11 cellular contexts compared by ENCODE assay signal in the genomic region with DNA sequence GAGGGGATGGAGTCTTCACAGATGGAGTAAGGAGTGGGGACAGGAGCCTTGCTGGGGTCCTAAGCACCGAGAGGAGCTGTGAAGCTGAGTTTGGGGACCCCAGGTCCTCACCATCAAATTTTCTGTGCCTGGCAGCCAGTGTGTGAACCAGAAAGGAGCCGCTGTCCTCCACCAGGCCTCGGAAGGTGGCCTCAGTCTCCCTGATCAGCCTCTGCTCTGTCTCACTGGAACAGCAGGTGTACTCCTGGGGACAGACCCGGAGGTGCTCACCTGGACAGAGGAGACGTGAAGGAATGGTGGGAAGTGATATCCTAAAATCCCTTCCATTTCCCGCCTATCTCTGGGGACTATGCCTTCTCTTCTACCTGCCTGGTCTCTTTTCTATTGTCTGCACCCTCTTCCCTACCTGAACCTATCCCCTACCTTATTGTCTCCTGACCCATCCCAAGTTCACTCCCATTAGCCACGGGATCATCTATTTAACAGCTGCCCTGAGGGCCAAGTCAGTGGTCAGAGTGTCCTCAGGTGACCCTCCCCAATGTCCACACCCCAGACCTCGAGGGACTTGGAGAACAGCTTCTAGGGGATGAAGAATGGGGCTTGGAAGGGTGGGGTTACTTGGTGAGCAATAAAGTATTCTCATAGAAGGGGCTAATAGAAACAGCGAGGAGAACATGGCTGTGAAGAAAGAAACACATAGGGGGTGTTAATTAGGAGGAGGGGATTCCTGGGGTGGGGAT. TPM values are rescaled to one million over a fixed set of nuclear protein-coding genes. Genes with fewer than 3 reads are reported as not detected.
DNase-seq lines count a peak whose midpoint lies in the region; ATAC-seq, FAIRE-seq and TF ChIP-seq lines count a peak whose summit lies in the region.
"Had no signal": no experiment of that assay in that cellular context is flagged by ENCODE, and none has a peak within 500 bp of the region (broad histone marks: within the 10 kb centered on the region; RNA-seq: fewer than 3 reads in every experiment).

No MANE protein-coding gene starts in this region.

- H3K9ac ChIP-seq in SK-N-MC (ENCODE audit: insufficient read length), result peak overlapping the region; percentile 92

- no peak overlapping the region for H3K27ac ChIP-seq in SK-N-MC
- H3K27ac ChIP-seq in spleen, result peak overlapping the region in 1 of 8 donors; percentile 65

- H3K9me3 Mint-ChIP-seq in activated CD4-positive, alpha-beta T cell treated with anti-CD3 and anti-CD28 coated beads, Interleukin-2, amount 10 ng/mL, durations not matched to agents 7 days and 5 days, result peaks cover 5% of the 10 kb centered on the region

- 73 to 80% (median 77%) methylated on average over 9 of the region's 9 CpGs for WGBS in spleen, 5 donors

- POLR2A ChIA-PET in activated CD4-positive, alpha-beta T cell treated with anti-CD3 and anti-CD28 coated beads, Interleukin-2, amount 10 ng/mL, durations not matched to agents 7 days and 5 days (lab: Charles Lee), result interaction anchor here (1.0 kb wide), 1 partner anchor 223 kb away, joined by 7 read pairs; no protein-coding TSS in a partner anchor

- peaks cover 0 to 27% (median 8%) of the 10 kb centered on the region in 7 donors for H3K27me3 ChIP-seq in spleen (replicated peaks in 1 of 7)
- H3K27me3 ChIP-seq: Peyer's patch had no signal

- H3K4me1 Mint-ChIP-seq in activated CD4-positive, alpha-beta T cell treated with anti-CD3 and anti-CD28 coated beads, Interleukin-2, amount 10 ng/mL, durations not matched to agents 7 days and 5 days, result peaks cover 63% of the 10 kb centered on the region

- H3K4me3 Mint-ChIP-seq in activated CD4-positive, alpha-beta T cell treated with anti-CD3 and anti-CD28 coated beads, Interleukin-2, amount 10 ng/mL, durations not matched to agents 7 days and 5 days, result peak overlapping the region; percentile 78

- peaks cover 2% of the 10 kb centered on the region for H3K27me3 Mint-ChIP-seq in activated CD4-positive, alpha-beta T cell treated with anti-CD3 and anti-CD28 coated beads, Interleukin-2, amount 10 ng/mL, durations not matched to agents 7 days and 5 days

- DNase-seq in activated CD4-positive, alpha-beta T cell treated with anti-CD3 and anti-CD28 coated beads, Interleukin-2, amount 10 ng/mL, durations not matched to agents 7 days and 5 days, result no peak
- DNase-seq in activated CD4-positive, alpha-beta T cell treated with anti-CD3 and anti-CD28 coated beads, Interleukin-2, amount 50 U/mL, for 1 hour, result no peak
- DNase-seq in SK-N-MC (ENCODE audit: low read depth, low spot score), result no peak
- no peak for DNase-seq in fibroblast of villous mesenchyme (ENCODE audit: low read depth)
- DNase-seq in spleen, result peak; percentile 56
- DNase-seq in HTR-8/SVneo (ENCODE audit: insufficient read length, low spot score), result no peak
- DNase-seq: hippocampal formation; Peyer's patch; stimulated activated CD4-positive, alpha-beta T cell treated with anti-CD3 and anti-CD28 coated beads, Interleukin-4, amount 100 ng/mL, for 24 hours had no signal

- peaks cover 22% of the 10 kb centered on the region for H3K36me3 Mint-ChIP-seq in activated CD4-positive, alpha-beta T cell treated with anti-CD3 and anti-CD28 coated beads, Interleukin-2, amount 10 ng/mL, durations not matched to agents 7 days and 5 days (ENCODE audit: low read depth)

- no peaks in the 10 kb centered on the region for H3K9me3 ChIP-seq in SK-N-MC (ENCODE audit: low read depth, low read length)
- peaks cover 0 to 6% (median 0%) of the 10 kb centered on the region in 8 donors for H3K9me3 ChIP-seq in spleen
- H3K9me3 ChIP-seq: Peyer's patch had no signal

- no peak for FAIRE-seq in HTR-8/SVneo (lab: Jason Lieb, UNC)

- no peak for TF ChIP-seq POLR2A in spleen (IDR thresholded peaks at IDR 0.05)

- TF ChIP-seq CTCF in fibroblast of villous mesenchyme (IDR thresholded peaks at IDR 0.05; ENCODE audit: insufficient read depth, low read depth, low read length), result no peak
- TF ChIP-seq CTCF in spleen (IDR thresholded peaks at IDR 0.05 in 8 of 11, conservative IDR thresholded peaks at IDR 0.05 in 3 of 11), result no peak

- H3K4me3 ChIP-seq in SK-N-MC (peak overlapping the region; percentile 98), fibroblast of villous mesenchyme (ENCODE audit: low read depth, low read length) (peak overlapping the region; percentile 72), spleen (peak overlapping the region in 4 of 8 donors; percentile 45 to 71 (median 50))

- ATAC-seq in HG02763 (IDR thresholded peaks at IDR 0.05; ENCODE audit: unreplicated experiment) (no peak), GM21576 (IDR thresholded peaks at IDR 0.05; ENCODE audit: unreplicated experiment) (no peak)

- peaks cover 16% of the 10 kb centered on the region; the same call in 1 of the 2 replicates for H3K36me3 ChIP-seq in SK-N-MC (ENCODE audit: insufficient read depth, low read length)
- no peaks in the 10 kb centered on the region for H3K36me3 ChIP-seq in spleen
- H3K36me3 ChIP-seq: Peyer's patch had no signal

- peaks cover 4 to 50% (median 25%) of the 10 kb centered on the region in 6 donors for H3K4me1 ChIP-seq in spleen

- peak overlapping the region; percentile 59 for H3K27ac Mint-ChIP-seq in activated CD4-positive, alpha-beta T cell treated with anti-CD3 and anti-CD28 coated beads, Interleukin-2, amount 10 ng/mL, durations not matched to agents 7 days and 5 days

- CTCF ChIA-PET in activated CD4-positive, alpha-beta T cell treated with anti-CD3 and anti-CD28 coated beads, Interleukin-2, amount 10 ng/mL, durations not matched to agents 7 days and 5 days (lab: Charles Lee), result interaction anchor here (0.6 to 3.7 kb wide), 4 partner anchors 11 to 47 kb away, joined by 3 to 13 read pairs (median 4); no protein-coding TSS in a partner anchor

- intact Hi-C loops in spleen (cut with DNase I; ENCODE audit: low total_unique reads), result no loop called here

RNA-seq across cellular contexts. Expression of gene GPC2, which starts 0.9 kb away (rescaled TPM):
- total RNA-seq in activated CD4-positive, alpha-beta T cell treated with anti-CD3 and anti-CD28 coated beads, Interleukin-2, amount 10 ng/mL, durations not matched to agents 7 days and 5 days, result 10 to 100 TPM; 13.9 to 20.9 TPM
- total RNA-seq in fibroblast of villous mesenchyme (0.43 and 2.9 TPM in 2 replicates), spleen (1 to 10 TPM; 2.4 to 5.3 (median 4.5) TPM)
- polyA plus RNA-seq in spleen, result 1 to 10 TPM; 2.1 to 4.4 (median 4.2) TPM

RNA-seq across cellular contexts. Expression of gene STAG3, which starts 1.5 kb away (rescaled TPM):
- total RNA-seq in activated CD4-positive, alpha-beta T cell treated with anti-CD3 and anti-CD28 coated beads, Interleukin-2, amount 10 ng/mL, durations not matched to agents 7 days and 5 days, result 10 to 100 TPM; 24.2 to 24.7 TPM
- total RNA-seq in fibroblast of villous mesenchyme (under 0.01 and 0.64 TPM in 2 replicates), spleen (10 to 100 TPM in 5 of 7 donors, 1 to 10 TPM in 2; 8.0 to 59.6 (median 31.4) TPM)
- 100 to 1,000 TPM in 2 of 3 donors, 10 to 100 TPM in 1; 69.5 to 123 (median 104) TPM for polyA plus RNA-seq in spleen

RNA-seq across cellular contexts. Expression of gene GAL3ST4, which starts 7.8 kb away (rescaled TPM):
- total RNA-seq in activated CD4-positive, alpha-beta T cell treated with anti-CD3 and anti-CD28 coated beads, Interleukin-2, amount 10 ng/mL, durations not matched to agents 7 days and 5 days, result 10 to 100 TPM; 14.2 to 15.6 TPM
- total RNA-seq in fibroblast of villous mesenchyme, result 1.9 and 2.2 TPM in 2 replicates
- total RNA-seq in spleen, result 1 to 10 TPM; 1.3 to 6.2 (median 3.0) TPM
- 1 to 10 TPM; 1.0 to 2.8 (median 1.1) TPM for polyA plus RNA-seq in spleen

RNA-seq across cellular contexts. Expression of gene TRAPPC14, which starts 17.7 kb away (rescaled TPM):
- 10 to 100 TPM; 54.0 to 54.6 TPM for total RNA-seq in activated CD4-positive, alpha-beta T cell treated with anti-CD3 and anti-CD28 coated beads, Interleukin-2, amount 10 ng/mL, durations not matched to agents 7 days and 5 days
- total RNA-seq in fibroblast of villous mesenchyme (11.9 and 14.2 TPM in 2 replicates), spleen (10 to 100 TPM; 33.0 to 68.7 (median 48.2) TPM)
- 10 to 100 TPM; 33.0 to 54.5 (median 51.4) TPM for polyA plus RNA-seq in spleen

RNA-seq across cellular contexts. Expression of gene LAMTOR4, which starts 27.5 kb away (rescaled TPM):
- total RNA-seq in activated CD4-positive, alpha-beta T cell treated with anti-CD3 and anti-CD28 coated beads, Interleukin-2, amount 10 ng/mL, durations not matched to agents 7 days and 5 days, result 100 to 1,000 TPM; 124 to 172 TPM
- total RNA-seq in fibroblast of villous mesenchyme (65.2 and 81.5 TPM in 2 replicates), spleen (100 to 1,000 TPM; 152 to 328 (median 187) TPM)
- 100 to 1,000 TPM; 470 to 709 (median 574) TPM for polyA plus RNA-seq in spleen
